Comparison of ENCODE assay signal across 10 cellular contexts in genomic region chr1:3320246-3321152, GRCh38.
A peak's percentile ranks its signal among the peaks of the same experiment; 100 is the strongest.
DNase-seq lines count a peak whose midpoint lies in the region; ATAC-seq, FAIRE-seq and TF ChIP-seq lines count a peak whose summit lies in the region.
"Had no signal": no experiment of that assay in that cellular context is flagged by ENCODE, and none has a peak within 500 bp of the region (broad histone marks: within the 10 kb centered on the region; RNA-seq: fewer than 3 reads in every experiment).

No MANE protein-coding gene starts in this region.

- H3K4me2 ChIP-seq in OCI-LY7 (ENCODE audit: low read length) (no peak overlapping the region), hepatocyte (peak overlapping the region; percentile 69)

- BruUV-seq in OCI-LY7 (replicated peaks; lab: Mats Ljungman, UMichigan): no TSS peak

- TF ChIP-seq EP300 in ovary (IDR thresholded peaks at IDR 0.05): no peak

- H2AFZ ChIP-seq in OCI-LY7 (ENCODE audit: low read length) (no peak overlapping the region), hepatocyte (no peak overlapping the region)

- peaks cover 3% of the 10 kb centered on the region for H3K27me3 ChIP-seq in hepatocyte
- H3K27me3 ChIP-seq in ovary: no peaks in the 10 kb centered on the region

- POLR2A ChIA-PET in OCI-LY7 (lab: Charles Lee): interaction anchor here (0.6 kb wide), 1 partner anchor 717 kb away, joined by 3 read pairs; no protein-coding TSS in a partner anchor

- no peaks in the 10 kb centered on the region for H3K9me2 ChIP-seq in OCI-LY7 (ENCODE audit: insufficient read depth, low read length)
- H3K9me2 ChIP-seq in hepatocyte (replicated peaks; ENCODE audit: insufficient read depth): no peaks in the 10 kb centered on the region

- peak; percentile 43 for DNase-seq in left ventricle myocardium superior
- no peak for DNase-seq in left cardiac atrium
- no peak for DNase-seq in OCI-LY7 (ENCODE audit: low spot score)
- peak; percentile 88 for DNase-seq in hepatocyte (ENCODE audit: low spot score)
- DNase-seq in mesenteric fat pad (ENCODE audit: low spot score): no peak
- DNase-seq in D721Med (ENCODE audit: insufficient read length, low spot score): no peak
- DNase-seq in occipital lobe (lab: John Stamatoyannopoulos, UW): no peak
- no peak for DNase-seq in ovary
- DNase-seq: activated gamma-delta T cell treated with Interleukin-2 at 50 U/mL for 16 hours, naive B cell had no signal

- H3K36me3 ChIP-seq in OCI-LY7 (ENCODE audit: insufficient read depth, low read length): no peaks in the 10 kb centered on the region
- no peaks in the 10 kb centered on the region for H3K36me3 ChIP-seq in hepatocyte (replicated peaks; ENCODE audit: insufficient read depth, low read depth)
- no peaks in the 10 kb centered on the region for H3K36me3 ChIP-seq in ovary

- TF ChIP-seq POLR2A in ovary (IDR thresholded peaks at IDR 0.05): no peak

- TF ChIP-seq CTCF in OCI-LY7 (conservative IDR thresholded peaks at IDR 0.05; ENCODE audit: low read length): peak; percentile 8
- TF ChIP-seq CTCF in hepatocyte (IDR thresholded peaks at IDR 0.05; ENCODE audit: poor library complexity): no peak
- no peak for TF ChIP-seq CTCF in D721Med (IDR thresholded peaks at IDR 0.05; ENCODE audit: insufficient read depth, missing control alignments)
- no peak for TF ChIP-seq CTCF in ovary (IDR thresholded peaks at IDR 0.05)

- CTCF ChIA-PET in OCI-LY7 (lab: Charles Lee; ENCODE audit: unreplicated experiment): interaction anchor here (0.6 kb wide), 1 partner anchor 32 kb away, joined by 3 read pairs; no protein-coding TSS in a partner anchor

- H3K9me3 ChIP-seq in OCI-LY7 (ENCODE audit: low read length) (no peaks in the 10 kb centered on the region), hepatocyte (ENCODE audit: low read depth) (no peaks in the 10 kb centered on the region), ovary (no peaks in the 10 kb centered on the region)

- H4K20me1 ChIP-seq in OCI-LY7 (ENCODE audit: insufficient read depth, low read length) (no peaks in the 10 kb centered on the region), hepatocyte (ENCODE audit: insufficient read depth, poor library complexity, severe bottlenecking) (no peaks in the 10 kb centered on the region)

- H3K4me1 ChIP-seq in OCI-LY7 (ENCODE audit: insufficient read depth, low read length, poor library complexity, severe bottlenecking) (peaks cover 6% of the 10 kb centered on the region), hepatocyte (ENCODE audit: insufficient read depth) (peaks cover 31% of the 10 kb centered on the region), ovary (ENCODE audit: insufficient read depth) (no peaks in the 10 kb centered on the region)

- H3K4me3 ChIP-seq in OCI-LY7 (ENCODE audit: low read depth, low read length, poor library complexity, severe bottlenecking): no peak overlapping the region
- H3K4me3 ChIP-seq in hepatocyte: no peak overlapping the region
- no peak overlapping the region for H3K4me3 ChIP-seq in ovary

- H3K79me2 ChIP-seq in OCI-LY7 (ENCODE audit: insufficient read depth, low read depth, low read length) (no peaks in the 10 kb centered on the region), hepatocyte (peaks cover 7% of the 10 kb centered on the region)

- FAIRE-seq in D721Med (lab: Jason Lieb, UNC): no peak

- intact Hi-C loops in left ventricle myocardium superior (cut with micrococcal nuclease) (no loop called here), left cardiac atrium (cut with DNase I) (no loop called here), OCI-LY7 (cut with micrococcal nuclease; ENCODE audit: unreplicated experiment) (no loop called here), ovary (cut with DNase I) (no loop called here)

- H3K27ac ChIP-seq in OCI-LY7 (ENCODE audit: low read depth, low read length, poor library complexity, severe bottlenecking) (no peak overlapping the region), hepatocyte (peak overlapping the region; percentile 90), ovary (no peak overlapping the region)

- ATAC-seq in left ventricle myocardium superior (peak; percentile 2), left cardiac atrium (no peak)

- 59% methylated on average over 16 of the region's 18 CpGs for WGBS in hepatocyte (ENCODE audit: low lambda C conversion rate, missing lambda C conversion rate)
- 44 to 52% (median 49%) methylated on average over 18 of the region's 18 CpGs for WGBS in ovary, 3 donors

Comparison
In these comparisons a context has a peak if more than half of its experiments do, and no peak if none do; other contexts are left out.
1. DNase-seq: peak in left ventricle myocardium superior (single experiment) and hepatocyte (single experiment); none in left cardiac atrium (single experiment), OCI-LY7 (single experiment), mesenteric fat pad (single experiment), D721Med (single experiment), occipital lobe (single experiment) and ovary (0 of 5).